In genomic region chr1:204514841-204515240, GRCh38 we compare ENCODE assay signal across 2 cellular contexts.
TF ChIP-seq lines count a peak whose summit lies in the region.

No MANE protein-coding gene starts in this region.

TF ChIP-seq in K562, 482 proteins besides CTCF, POLR2A, EP300 and RAD21:
- TF ChIP-seq CTBP1 (IDR thresholded peaks at IDR 0.05; ENCODE audit: borderline replicate concordance) = no peak
TF ChIP-seq in K562: peak in this region for 0.

TF ChIP-seq in SK-N-SH treated with all-trans-retinoic acid at 6 μM for 48 hours, 23 proteins besides CTCF, POLR2A, EP300 and RAD21:
- TF ChIP-seq CSRNP3 (CRISPR knock-in tag; IDR thresholded peaks at IDR 0.05) = no peak
- no peak for TF ChIP-seq ZFP3 (CRISPR knock-in tag; IDR thresholded peaks at IDR 0.05)
- no peak for TF ChIP-seq PPARA (CRISPR knock-in tag; IDR thresholded peaks at IDR 0.05; ENCODE audit: borderline replicate concordance)
- TF ChIP-seq ISL1 (CRISPR knock-in tag; IDR thresholded peaks at IDR 0.05) = no peak
